Comparison of ENCODE assay signal across 1 cellular context in genomic region chr21:33588485-33589335, GRCh38.
TF ChIP-seq lines count a peak whose summit lies in the region.

DONSON (minus strand) TSS chr21:33588684; CDS start chr21:33588641, 43 bp downstream.

TF ChIP-seq in HepG2, 621 proteins besides CTCF, POLR2A, EP300 and RAD21 (continued from another document and continues in another):
- TF ChIP-seq, protein P1, sequence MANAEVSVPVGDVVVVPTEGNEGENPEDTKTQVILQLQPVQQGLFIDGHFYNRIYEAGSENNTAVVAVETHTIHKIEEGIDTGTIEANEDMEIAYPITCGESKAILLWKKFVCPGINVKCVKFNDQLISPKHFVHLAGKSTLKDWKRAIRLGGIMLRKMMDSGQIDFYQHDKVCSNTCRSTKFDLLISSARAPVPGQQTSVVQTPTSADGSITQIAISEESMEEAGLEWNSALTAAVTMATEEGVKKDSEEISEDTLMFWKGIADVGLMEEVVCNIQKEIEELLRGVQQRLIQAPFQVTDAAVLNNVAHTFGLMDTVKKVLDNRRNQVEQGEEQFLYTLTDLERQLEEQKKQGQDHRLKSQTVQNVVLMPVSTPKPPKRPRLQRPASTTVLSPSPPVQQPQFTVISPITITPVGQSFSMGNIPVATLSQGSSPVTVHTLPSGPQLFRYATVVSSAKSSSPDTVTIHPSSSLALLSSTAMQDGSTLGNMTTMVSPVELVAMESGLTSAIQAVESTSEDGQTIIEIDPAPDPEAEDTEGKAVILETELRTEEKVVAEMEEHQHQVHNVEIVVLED (CRISPR knock-in tag; IDR thresholded peaks at IDR 0.05; ENCODE audit: borderline replicate concordance): peak; percentile 76; the same call in 1 of the 2 replicates
- TF ChIP-seq ZNF724P (CRISPR knock-in tag; IDR thresholded peaks at IDR 0.05; ENCODE audit: borderline replicate concordance) (peak; percentile 78; the same call in 1 of the 2 replicates), IRF2 (CRISPR knock-in tag; IDR thresholded peaks at IDR 0.05) (peak; percentile 81), ZNF317 (CRISPR knock-in tag; IDR thresholded peaks at IDR 0.05) (peak; percentile 59; the same call in 1 of the 2 replicates), ZKSCAN5 (CRISPR knock-in tag; IDR thresholded peaks at IDR 0.05) (no peak), TAF1 (CRISPR knock-in tag; IDR thresholded peaks at IDR 0.05) (peak; percentile 74), SMARCC2 (IDR thresholded peaks at IDR 0.05) (no peak), ATF2 (CRISPR knock-in tag; IDR thresholded peaks at IDR 0.05) (peak; percentile 49; the same call in 1 of the 2 replicates), ZNF83 (CRISPR knock-in tag; IDR thresholded peaks at IDR 0.05; ENCODE audit: borderline replicate concordance) (no peak), HIVEP1 (CRISPR knock-in tag; IDR thresholded peaks at IDR 0.05) (peak; percentile 83; the same call in 1 of the 2 replicates), TRIM24 (CRISPR knock-in tag; IDR thresholded peaks at IDR 0.05) (no peak), NR0B2 (CRISPR knock-in tag; IDR thresholded peaks at IDR 0.05) (no peak; the same call in none of the 2 replicates), TOPORS (CRISPR knock-in tag; IDR thresholded peaks at IDR 0.05) (no peak), SRSF4 (IDR thresholded peaks at IDR 0.05; ENCODE audit: low read depth, low read length, poor library complexity, severe bottlenecking) (no peak), PRMT3 (CRISPR knock-in tag; IDR thresholded peaks at IDR 0.05; ENCODE audit: borderline replicate concordance, low read depth) (0 out of 2 replicates have a peak, but pooled peaks have one; percentile 26), HMGA1 (CRISPR knock-in tag; conservative IDR thresholded peaks at IDR 0.05) (no peak), SNAI1 (CRISPR knock-in tag; IDR thresholded peaks at IDR 0.05; ENCODE audit: borderline replicate concordance) (no peak), ZNF777 (CRISPR knock-in tag; IDR thresholded peaks at IDR 0.05) (peak; percentile 81; the same call in 1 of the 2 replicates), CCDC6 (CRISPR knock-in tag; IDR thresholded peaks at IDR 0.05) (no peak), ZGPAT (CRISPR knock-in tag; IDR thresholded peaks at IDR 0.05) (peak; percentile 58; the same call in 1 of the 2 replicates), NBN (conservative IDR thresholded peaks at IDR 0.05) (no peak), MAFK (conservative IDR thresholded peaks at IDR 0.05 in 1 of 2, IDR thresholded peaks at IDR 0.05 in 1 of 2; ENCODE audit: low read length in 2 of 2) (no peak), TBL1XR1 (IDR thresholded peaks at IDR 0.05; ENCODE audit: borderline replicate concordance, low read length, partially characterized antibody) (no peak), TCF7 (IDR thresholded peaks at IDR 0.05; ENCODE audit: low read depth) (no peak), KMT2A (CRISPR knock-in tag; IDR thresholded peaks at IDR 0.05) (peak; percentile 62; the same call in 1 of the 2 replicates), ZNF138 (CRISPR knock-in tag; IDR thresholded peaks at IDR 0.05; ENCODE audit: low read depth) (no peak), ZNF790 (CRISPR knock-in tag; IDR thresholded peaks at IDR 0.05; ENCODE audit: borderline replicate concordance) (no peak), NFE2L1 (CRISPR knock-in tag; IDR thresholded peaks at IDR 0.05; ENCODE audit: borderline replicate concordance) (no peak), TARDBP (CRISPR knock-in tag; IDR thresholded peaks at IDR 0.05) (peak; percentile 15), SAFB2 (CRISPR knock-in tag; IDR thresholded peaks at IDR 0.05; ENCODE audit: borderline replicate concordance, low read depth) (peak; percentile 82; the same call in 1 of the 2 replicates), SMYD3 (CRISPR knock-in tag; IDR thresholded peaks at IDR 0.05) (no peak), NCOR1 (IDR thresholded peaks at IDR 0.05; ENCODE audit: borderline replicate concordance, low read length) (peak; percentile 74), NCOA2 (CRISPR knock-in tag; IDR thresholded peaks at IDR 0.05) (0 out of 2 replicates have a peak, but pooled peaks have one; percentile 37), TSC22D2 (CRISPR knock-in tag; IDR thresholded peaks at IDR 0.05; ENCODE audit: borderline replicate concordance) (no peak), FOXK2 (IDR thresholded peaks at IDR 0.05) (no peak), TRAFD1 (CRISPR knock-in tag; IDR thresholded peaks at IDR 0.05; ENCODE audit: borderline replicate concordance) (no peak), ZNF496 (CRISPR knock-in tag; IDR thresholded peaks at IDR 0.05; ENCODE audit: insufficient replicate concordance) (no peak), AKAP8 (CRISPR knock-in tag; IDR thresholded peaks at IDR 0.05) (peak; percentile 76), ZMAT5 (CRISPR knock-in tag; IDR thresholded peaks at IDR 0.05; ENCODE audit: borderline replicate concordance, low read depth) (no peak), SRY (CRISPR knock-in tag; IDR thresholded peaks at IDR 0.05) (peak; percentile 80; the same call in 1 of the 2 replicates), ZNF7 (CRISPR knock-in tag; IDR thresholded peaks at IDR 0.05) (no peak), KAT7 (CRISPR knock-in tag; IDR thresholded peaks at IDR 0.05; ENCODE audit: borderline replicate concordance) (no peak; the same call in 1 of the 2 replicates), PAX8 (CRISPR knock-in tag; IDR thresholded peaks at IDR 0.05; ENCODE audit: borderline replicate concordance) (no peak), E2F1 (CRISPR knock-in tag; IDR thresholded peaks at IDR 0.05) (peak; percentile 73), MEIS2 (CRISPR knock-in tag; IDR thresholded peaks at IDR 0.05) (peak; percentile 78; the same call in 1 of the 2 replicates), PCBP2 (optimal IDR thresholded peaks at IDR 0.05; ENCODE audit: low read depth, low read length, poor library complexity, severe bottlenecking) (no peak), TBX2 (CRISPR knock-in tag; IDR thresholded peaks at IDR 0.05; ENCODE audit: borderline replicate concordance) (peak; percentile 58; the same call in 1 of the 2 replicates), MAFF (IDR thresholded peaks at IDR 0.05; ENCODE audit: low read depth, low read length) (no peak)
- TF ChIP-seq, protein P2, sequence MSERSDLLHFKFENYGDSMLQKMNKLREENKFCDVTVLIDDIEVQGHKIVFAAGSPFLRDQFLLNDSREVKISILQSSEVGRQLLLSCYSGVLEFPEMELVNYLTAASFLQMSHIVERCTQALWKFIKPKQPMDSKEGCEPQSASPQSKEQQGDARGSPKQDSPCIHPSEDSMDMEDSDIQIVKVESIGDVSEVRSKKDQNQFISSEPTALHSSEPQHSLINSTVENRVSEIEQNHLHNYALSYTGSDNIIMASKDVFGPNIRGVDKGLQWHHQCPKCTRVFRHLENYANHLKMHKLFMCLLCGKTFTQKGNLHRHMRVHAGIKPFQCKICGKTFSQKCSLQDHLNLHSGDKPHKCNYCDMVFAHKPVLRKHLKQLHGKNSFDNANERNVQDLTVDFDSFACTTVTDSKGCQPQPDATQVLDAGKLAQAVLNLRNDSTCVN (CRISPR knock-in tag; IDR thresholded peaks at IDR 0.05; ENCODE audit: borderline replicate concordance): no peak
- TF ChIP-seq, protein P3, sequence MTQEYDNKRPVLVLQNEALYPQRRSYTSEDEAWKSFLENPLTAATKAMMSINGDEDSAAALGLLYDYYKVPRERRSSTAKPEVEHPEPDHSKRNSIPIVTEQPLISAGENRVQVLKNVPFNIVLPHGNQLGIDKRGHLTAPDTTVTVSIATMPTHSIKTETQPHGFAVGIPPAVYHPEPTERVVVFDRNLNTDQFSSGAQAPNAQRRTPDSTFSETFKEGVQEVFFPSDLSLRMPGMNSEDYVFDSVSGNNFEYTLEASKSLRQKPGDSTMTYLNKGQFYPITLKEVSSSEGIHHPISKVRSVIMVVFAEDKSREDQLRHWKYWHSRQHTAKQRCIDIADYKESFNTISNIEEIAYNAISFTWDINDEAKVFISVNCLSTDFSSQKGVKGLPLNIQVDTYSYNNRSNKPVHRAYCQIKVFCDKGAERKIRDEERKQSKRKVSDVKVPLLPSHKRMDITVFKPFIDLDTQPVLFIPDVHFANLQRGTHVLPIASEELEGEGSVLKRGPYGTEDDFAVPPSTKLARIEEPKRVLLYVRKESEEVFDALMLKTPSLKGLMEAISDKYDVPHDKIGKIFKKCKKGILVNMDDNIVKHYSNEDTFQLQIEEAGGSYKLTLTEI (CRISPR knock-in tag; conservative IDR thresholded peaks at IDR 0.05): no peak
- TF ChIP-seq, protein P4, sequence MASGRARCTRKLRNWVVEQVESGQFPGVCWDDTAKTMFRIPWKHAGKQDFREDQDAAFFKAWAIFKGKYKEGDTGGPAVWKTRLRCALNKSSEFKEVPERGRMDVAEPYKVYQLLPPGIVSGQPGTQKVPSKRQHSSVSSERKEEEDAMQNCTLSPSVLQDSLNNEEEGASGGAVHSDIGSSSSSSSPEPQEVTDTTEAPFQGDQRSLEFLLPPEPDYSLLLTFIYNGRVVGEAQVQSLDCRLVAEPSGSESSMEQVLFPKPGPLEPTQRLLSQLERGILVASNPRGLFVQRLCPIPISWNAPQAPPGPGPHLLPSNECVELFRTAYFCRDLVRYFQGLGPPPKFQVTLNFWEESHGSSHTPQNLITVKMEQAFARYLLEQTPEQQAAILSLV (CRISPR knock-in tag; IDR thresholded peaks at IDR 0.05; ENCODE audit: borderline replicate concordance): peak; percentile 35; the same call in 1 of the 2 replicates
- TF ChIP-seq, protein P5, sequence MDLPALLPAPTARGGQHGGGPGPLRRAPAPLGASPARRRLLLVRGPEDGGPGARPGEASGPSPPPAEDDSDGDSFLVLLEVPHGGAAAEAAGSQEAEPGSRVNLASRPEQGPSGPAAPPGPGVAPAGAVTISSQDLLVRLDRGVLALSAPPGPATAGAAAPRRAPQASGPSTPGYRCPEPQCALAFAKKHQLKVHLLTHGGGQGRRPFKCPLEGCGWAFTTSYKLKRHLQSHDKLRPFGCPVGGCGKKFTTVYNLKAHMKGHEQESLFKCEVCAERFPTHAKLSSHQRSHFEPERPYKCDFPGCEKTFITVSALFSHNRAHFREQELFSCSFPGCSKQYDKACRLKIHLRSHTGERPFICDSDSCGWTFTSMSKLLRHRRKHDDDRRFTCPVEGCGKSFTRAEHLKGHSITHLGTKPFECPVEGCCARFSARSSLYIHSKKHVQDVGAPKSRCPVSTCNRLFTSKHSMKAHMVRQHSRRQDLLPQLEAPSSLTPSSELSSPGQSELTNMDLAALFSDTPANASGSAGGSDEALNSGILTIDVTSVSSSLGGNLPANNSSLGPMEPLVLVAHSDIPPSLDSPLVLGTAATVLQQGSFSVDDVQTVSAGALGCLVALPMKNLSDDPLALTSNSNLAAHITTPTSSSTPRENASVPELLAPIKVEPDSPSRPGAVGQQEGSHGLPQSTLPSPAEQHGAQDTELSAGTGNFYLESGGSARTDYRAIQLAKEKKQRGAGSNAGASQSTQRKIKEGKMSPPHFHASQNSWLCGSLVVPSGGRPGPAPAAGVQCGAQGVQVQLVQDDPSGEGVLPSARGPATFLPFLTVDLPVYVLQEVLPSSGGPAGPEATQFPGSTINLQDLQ (CRISPR knock-in tag; IDR thresholded peaks at IDR 0.05): peak; percentile 31; the same call in 1 of the 2 replicates
